9 cellular contexts compared by ENCODE assay signal in the genomic region with DNA sequence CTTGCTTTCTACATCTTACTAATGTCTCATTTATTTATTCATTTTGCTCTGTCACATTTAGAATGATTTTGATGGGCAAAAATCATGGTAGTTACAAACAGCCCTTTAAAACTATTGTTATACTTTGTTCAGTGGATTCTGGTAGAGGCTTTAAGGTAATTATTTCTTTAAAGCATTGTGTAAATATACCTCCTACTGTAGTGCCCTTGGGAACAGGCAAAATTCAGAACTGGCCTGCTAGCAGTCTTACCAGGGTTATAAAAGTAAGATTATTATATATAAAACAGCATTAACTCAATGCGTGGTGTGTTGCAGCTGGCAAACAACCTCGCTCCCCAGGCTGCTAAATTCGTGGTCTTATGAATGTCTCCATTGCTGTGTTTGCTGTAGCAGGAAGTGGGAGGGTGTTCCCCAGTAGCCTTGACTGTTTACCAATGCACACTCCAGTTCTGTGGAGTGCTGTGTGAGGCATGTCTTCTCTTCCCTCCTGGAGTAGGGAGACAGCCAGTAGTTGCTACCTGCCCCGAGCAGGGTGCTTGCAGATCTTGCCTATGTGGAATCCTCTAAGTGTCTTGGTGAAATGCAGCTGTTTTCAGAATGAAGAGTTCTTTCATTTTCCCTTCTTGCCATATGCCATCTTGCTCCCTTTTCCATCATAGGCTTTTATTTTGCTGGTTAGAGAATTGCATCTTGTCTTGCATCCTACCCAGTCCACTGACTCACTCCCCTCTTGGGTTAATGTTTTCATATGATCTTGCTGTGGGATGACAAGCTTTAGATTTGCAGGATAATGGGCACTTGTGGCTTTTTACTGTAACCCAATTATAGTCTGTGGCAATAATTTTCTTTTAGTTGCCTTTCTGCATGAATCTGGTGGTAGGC. TPM values are rescaled to one million over a fixed set of nuclear protein-coding genes. Genes with fewer than 3 reads are reported as not detected.
DNase-seq lines count a peak whose midpoint lies in the region; ATAC-seq and TF ChIP-seq lines count a peak whose summit lies in the region.
"Had no signal": no experiment of that assay in that cellular context is flagged by ENCODE, and none has a peak within 500 bp of the region (broad histone marks: within the 10 kb centered on the region; RNA-seq: fewer than 3 reads in every experiment).

No MANE protein-coding gene starts in this region.

- peaks cover 5% of the 10 kb centered on the region for H3K79me2 ChIP-seq in smooth muscle cell (ENCODE audit: low read depth)
- H3K79me2 ChIP-seq in Karpas-422 (ENCODE audit: low read length): no peaks in the 10 kb centered on the region

- ATAC-seq in activated CD4-positive, CD25-positive, alpha-beta regulatory T cell treated with anti-CD3 and anti-CD28 coated beads, Interleukin-2, amount 50 U/mL, for 24 hours: peak; percentile 33 to 37
- ATAC-seq in GM19452 (IDR thresholded peaks at IDR 0.05; ENCODE audit: unreplicated experiment): no peak

- H3K36me3 ChIP-seq in smooth muscle cell (ENCODE audit: low read depth) (peaks cover 9% of the 10 kb centered on the region), Karpas-422 (ENCODE audit: insufficient read depth, low read length) (no peaks in the 10 kb centered on the region)

- H3K9me3 ChIP-seq in smooth muscle cell (replicated peaks; ENCODE audit: low read depth): no peaks in the 10 kb centered on the region
- H3K9me3 ChIP-seq in Karpas-422 (ENCODE audit: low read length): no peaks in the 10 kb centered on the region

- H3K27me3 ChIP-seq in smooth muscle cell (ENCODE audit: low read depth) (no peaks in the 10 kb centered on the region), Karpas-422 (ENCODE audit: low read length) (no peaks in the 10 kb centered on the region)

- H3K4me1 ChIP-seq in smooth muscle cell (ENCODE audit: low read depth) (no peaks in the 10 kb centered on the region), Karpas-422 (ENCODE audit: low read length) (no peaks in the 10 kb centered on the region)

- no peak for TF ChIP-seq CTCF in smooth muscle cell (IDR thresholded peaks at IDR 0.05; ENCODE audit: borderline replicate concordance, insufficient read depth, poor library complexity, severe bottlenecking)

- H3K9me2 ChIP-seq in Karpas-422 (replicated peaks; ENCODE audit: insufficient read depth, low read length): no peaks in the 10 kb centered on the region

- H4K20me1 ChIP-seq in smooth muscle cell (ENCODE audit: low read depth) (peaks cover 51% of the 10 kb centered on the region), Karpas-422 (ENCODE audit: insufficient read depth, low read depth, low read length) (no peaks in the 10 kb centered on the region)

- DNase-seq in activated CD4-positive, CD25-positive, alpha-beta regulatory T cell treated with anti-CD3 and anti-CD28 coated beads, Interleukin-2, amount 50 U/mL, for 72 hours: no peak
- DNase-seq in NCI-H1417 treated with DMSO at 0.1 percent for 48 hours (lab: John Stamatoyannopoulos, UW) (peak; percentile 17), smooth muscle cell (lab: John Stamatoyannopoulos, UW; ENCODE audit: unreplicated experiment) (no peak), Karpas-422 (no peak), NCI-H187 treated with DMSO at 0.1 percent for 48 hours (lab: John Stamatoyannopoulos, UW) (no peak)
- DNase-seq in central memory CD4-positive, alpha-beta T cell: peak; percentile 15

- H3F3A ChIP-seq in smooth muscle cell (ENCODE audit: low read depth): peaks cover 4% of the 10 kb centered on the region

- H3K4me3 ChIP-seq in smooth muscle cell (no peak overlapping the region), Karpas-422 (ENCODE audit: low read length) (no peak overlapping the region)

- H3K4me2 ChIP-seq in smooth muscle cell: no peak overlapping the region
- H3K4me2 ChIP-seq in Karpas-422 (ENCODE audit: low read depth, low read length, poor library complexity, severe bottlenecking): no peak overlapping the region
- H3K4me2 ChIP-seq: KMS-11 had no signal

- no peak overlapping the region for H3K9ac ChIP-seq in smooth muscle cell (ENCODE audit: low read depth)
- H3K9ac ChIP-seq in Karpas-422 (ENCODE audit: low read length): no peak overlapping the region
- H3K9ac ChIP-seq: KMS-11 had no signal

- WGBS in smooth muscle cell (ENCODE audit: low lambda C conversion rate): 82% methylated on average over 4 of the region's 4 CpGs

- H2AFZ ChIP-seq in smooth muscle cell (ENCODE audit: low read depth) (no peak overlapping the region), Karpas-422 (ENCODE audit: low read length) (no peak overlapping the region)

- H3K27ac ChIP-seq in smooth muscle cell (ENCODE audit: low read depth): peak overlapping the region; percentile 49
- no peak overlapping the region for H3K27ac ChIP-seq in Karpas-422 (ENCODE audit: low read length)
- H3K27ac ChIP-seq: KMS-11 had no signal

RNA-seq across cellular contexts. Expression of a gene that starts 45.3 kb away (rescaled TPM):
- 64.5 and 77.4 TPM in 2 replicates for total RNA-seq in smooth muscle cell
- 43.9 and 44.7 TPM in 2 replicates for polyA plus RNA-seq in smooth muscle cell
- 9.6 and 10.5 TPM in 2 replicates for total RNA-seq in Karpas-422 (2014; rRNA removed; shearing (Covaris generic); ENCODE audit: low replicate concordance)

Comparison
In these comparisons a context has a peak if more than half of its experiments do, and no peak if none do; other contexts are left out.
1. DNase-seq: peak in NCI-H1417 treated with DMSO at 0.1 percent for 48 hours (single experiment) and central memory CD4-positive, alpha-beta T cell (single experiment); none in activated CD4-positive, CD25-positive, alpha-beta regulatory T cell treated with anti-CD3 and anti-CD28 coated beads, Interleukin-2, amount 50 U/mL, for 72 hours (single experiment), smooth muscle cell (single experiment), Karpas-422 (single experiment) and NCI-H187 treated with DMSO at 0.1 percent for 48 hours (single experiment).